8 cellular contexts compared by ENCODE assay signal in genomic region chr2:127049927-127050802, GRCh38. TPM values are rescaled to one million over a fixed set of nuclear protein-coding genes. Genes with fewer than 3 reads are reported as not detected.
DNase-seq lines count a peak whose midpoint lies in the region; ATAC-seq and TF ChIP-seq lines count a peak whose summit lies in the region.

No MANE protein-coding gene starts in this region.

- peak; percentile 96 for TF ChIP-seq CTCF in mesothelial cell of epicardium (IDR thresholded peaks at IDR 0.05; ENCODE audit: unreplicated experiment)

- peak; percentile 50 for DNase-seq in SIG-M5 treated with dmso at 0.1 percent for 504 hours (lab: John Stamatoyannopoulos, UW; ENCODE audit: unreplicated experiment)
- no peak for DNase-seq in SIG-M5 (lab: John Stamatoyannopoulos, UW)
- DNase-seq in NCI-H524 treated with DMSO at 0.1 percent for 48 hours (lab: John Stamatoyannopoulos, UW): peak; percentile 43
- DNase-seq in activated CD8-positive, alpha-beta memory T cell treated with anti-CD3 and anti-CD28 coated beads for 24 hours: peak; percentile 88
- peak; percentile 45 for DNase-seq in effector CD4-positive, alpha-beta T cell
- DNase-seq in mesothelial cell of epicardium (ENCODE audit: low spot score in 2 of 2, unreplicated experiment in 2 of 2): peak; percentile 71 to 87
- DNase-seq in stimulated activated CD8-positive, alpha-beta memory T cell treated with anti-CD3 and anti-CD28 coated beads, Interleukin-7, amount 100 ng/mL, for 48 hours (ENCODE audit: extremely low read depth in 1 of 2, low read depth in 1 of 2): peak; percentile 26 to 30

- H3K27ac Mint-ChIP-seq in mesothelial cell of epicardium: peak overlapping the region; percentile 12

- no peaks in the 10 kb centered on the region for H3K9me3 Mint-ChIP-seq in mesothelial cell of epicardium

- H3K4me1 Mint-ChIP-seq in mesothelial cell of epicardium: peaks cover 2% of the 10 kb centered on the region

- no peak overlapping the region for H3K4me3 Mint-ChIP-seq in mesothelial cell of epicardium

- H3K36me3 Mint-ChIP-seq in mesothelial cell of epicardium: peaks cover 1% of the 10 kb centered on the region

- no peaks in the 10 kb centered on the region for H3K27me3 Mint-ChIP-seq in mesothelial cell of epicardium (ENCODE audit: low read depth)

- peak; percentile 39 for ATAC-seq in HG03025 (IDR thresholded peaks at IDR 0.05; ENCODE audit: low FRiP score, unreplicated experiment)

RNA-seq across cellular contexts. Expression of gene BIN1, which starts 56.8 kb away (rescaled TPM):
- total RNA-seq in mesothelial cell of epicardium: 45.7 to 47.4 TPM (median 46.2 TPM) in 3 replicates
